Comparison of ENCODE assay signal across 8 cellular contexts in the genomic region with DNA sequence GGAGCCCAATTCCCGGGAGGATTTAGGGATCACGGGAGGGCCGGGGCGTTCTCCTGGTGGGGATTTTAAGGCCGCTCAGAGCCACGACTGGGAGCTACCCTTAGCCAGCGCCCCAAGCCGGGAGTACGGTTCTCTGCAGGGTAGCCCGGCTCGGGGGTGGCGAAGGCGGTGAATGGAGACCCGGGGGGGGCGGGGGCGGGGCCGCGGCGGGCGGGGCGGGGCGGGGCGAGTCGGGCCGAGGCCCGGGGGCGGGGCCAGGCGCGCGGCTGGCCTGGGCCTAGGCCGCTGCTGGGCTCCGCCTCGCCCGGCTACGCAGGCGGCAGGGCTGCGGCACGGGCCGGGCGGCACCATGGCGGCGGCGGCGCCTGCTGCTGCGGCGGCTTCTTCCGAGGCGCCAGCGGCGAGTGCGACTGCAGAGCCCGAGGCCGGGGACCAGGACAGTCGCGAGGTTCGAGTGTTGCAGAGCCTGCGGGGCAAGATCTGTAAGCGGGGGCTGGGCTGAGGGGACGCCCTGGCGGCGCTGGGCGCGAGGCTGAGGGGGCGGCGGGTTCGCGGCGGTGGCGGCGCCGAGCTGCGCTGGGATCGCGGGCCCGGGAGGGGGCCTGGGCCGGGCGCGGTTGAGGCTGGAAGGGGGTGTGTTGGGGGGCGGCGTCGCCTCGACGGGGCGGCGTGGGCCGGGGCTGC. TPM values are rescaled to one million over a fixed set of nuclear protein-coding genes. Genes with fewer than 3 reads are reported as not detected.
DNase-seq lines count a peak whose midpoint lies in the region; ATAC-seq and TF ChIP-seq lines count a peak whose summit lies in the region.

A gene with protein sequence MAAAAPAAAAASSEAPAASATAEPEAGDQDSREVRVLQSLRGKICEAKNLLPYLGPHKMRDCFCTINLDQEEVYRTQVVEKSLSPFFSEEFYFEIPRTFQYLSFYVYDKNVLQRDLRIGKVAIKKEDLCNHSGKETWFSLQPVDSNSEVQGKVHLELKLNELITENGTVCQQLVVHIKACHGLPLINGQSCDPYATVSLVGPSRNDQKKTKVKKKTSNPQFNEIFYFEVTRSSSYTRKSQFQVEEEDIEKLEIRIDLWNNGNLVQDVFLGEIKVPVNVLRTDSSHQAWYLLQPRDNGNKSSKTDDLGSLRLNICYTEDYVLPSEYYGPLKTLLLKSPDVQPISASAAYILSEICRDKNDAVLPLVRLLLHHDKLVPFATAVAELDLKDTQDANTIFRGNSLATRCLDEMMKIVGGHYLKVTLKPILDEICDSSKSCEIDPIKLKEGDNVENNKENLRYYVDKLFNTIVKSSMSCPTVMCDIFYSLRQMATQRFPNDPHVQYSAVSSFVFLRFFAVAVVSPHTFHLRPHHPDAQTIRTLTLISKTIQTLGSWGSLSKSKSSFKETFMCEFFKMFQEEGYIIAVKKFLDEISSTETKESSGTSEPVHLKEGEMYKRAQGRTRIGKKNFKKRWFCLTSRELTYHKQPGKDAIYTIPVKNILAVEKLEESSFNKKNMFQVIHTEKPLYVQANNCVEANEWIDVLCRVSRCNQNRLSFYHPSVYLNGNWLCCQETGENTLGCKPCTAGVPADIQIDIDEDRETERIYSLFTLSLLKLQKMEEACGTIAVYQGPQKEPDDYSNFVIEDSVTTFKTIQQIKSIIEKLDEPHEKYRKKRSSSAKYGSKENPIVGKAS (plus strand): TSS at position 293 of the 684 bp plus-strand sequence. CDS start 57 bp downstream, at position 350.

- H3K27ac ChIP-seq in BLaER1 treated with 17β-estradiol and CSF1 and Interleukin-3, amounts not matched to agents 10 nM and 100 nM, result peak within 1 kb of the TSS; percentile 87 to 96 (median 92)
- peak within 1 kb of the TSS; percentile 13 to 95 (median 85) for H3K27ac ChIP-seq in dorsolateral prefrontal cortex
- H3K27ac ChIP-seq in liver (ENCODE audit: low read depth in 1 of 2, low read length in 2 of 2), result peak within 1 kb of the TSS; percentile 94 to 97

- peak within 1 kb of the TSS; percentile 73 to 98 (median 90) for H3K4me2 ChIP-seq in BLaER1 treated with 17β-estradiol and CSF1 and Interleukin-3, amounts not matched to agents 10 nM and 100 nM

- H3K4me3 ChIP-seq in BLaER1 treated with 17β-estradiol and CSF1 and Interleukin-3, amounts not matched to agents 10 nM and 100 nM, result peak within 1 kb of the TSS; percentile 79 to 91 (median 88)
- H3K4me3 ChIP-seq in dorsolateral prefrontal cortex, result peak within 1 kb of the TSS; percentile 40 to 93 (median 82)
- peak within 1 kb of the TSS; percentile 73 to 99 (median 88) for H3K4me3 ChIP-seq in liver (ENCODE audit: low read depth in 1 of 3, low read length in 3 of 3)

- intact Hi-C loops in dorsolateral prefrontal cortex (cut with DNase I), result loop anchor here (5.0 to 10.0 kb wide), 2 partner anchors 248 to 390 kb away; a partner anchor contains a TSS

- ATAC-seq in HG03457 (IDR thresholded peaks at IDR 0.05; ENCODE audit: unreplicated experiment), result peak; percentile 55

- no peak for TF ChIP-seq RAD21 in liver (IDR thresholded peaks at IDR 0.05)

- peaks cover 0 to 24% (median 7%) of the 10 kb centered on the region in 11 experiments; a peak in 6 of 22 replicates for H3K36me3 ChIP-seq in BLaER1 treated with 17β-estradiol and CSF1 and Interleukin-3, amounts not matched to agents 10 nM and 100 nM
- H3K36me3 ChIP-seq in liver (ENCODE audit: control insufficient read depth in 4 of 4, insufficient read depth in 3 of 4, low read depth in 1 of 4, low read length in 3 of 4), result no peaks in the 10 kb centered on the region

- TF ChIP-seq CTCF in dorsolateral prefrontal cortex (IDR thresholded peaks at IDR 0.05 in 54 of 56, conservative IDR thresholded peaks at IDR 0.05 in 2 of 56; ENCODE audit: low read depth in 1 of 56, partially characterized antibody in 56 of 56) (no peak), liver (IDR thresholded peaks at IDR 0.05; ENCODE audit: low read depth, low read length, missing input control) (no peak)

- peak within 1 kb of the TSS; percentile 90 to 98 (median 94) for H3K9ac ChIP-seq in BLaER1 treated with 17β-estradiol and CSF1 and Interleukin-3, amounts not matched to agents 10 nM and 100 nM
- peak within 1 kb of the TSS; percentile 45 to 75 for H3K9ac ChIP-seq in liver (ENCODE audit: low read depth in 1 of 2, low read length in 2 of 2)

- peak; percentile 41 for DNase-seq in GM19240 (ENCODE audit: insufficient read length, low spot score)
- peak; percentile 66 for DNase-seq in NCI-H526 treated with DMSO at 0.1 percent for 48 hours (lab: John Stamatoyannopoulos, UW)
- peak; percentile 33 to 48 for DNase-seq in activated CD4-positive, alpha-beta T cell treated with anti-CD3 and anti-CD28 coated beads, Interleukin-2, amount 50 U/mL, for 24 hours (ENCODE audit: low read depth in 1 of 2, low spot score in 1 of 2)
- DNase-seq in dorsolateral prefrontal cortex, result peak; percentile 52 to 80 (median 76)
- peak; percentile 56 for DNase-seq in stimulated activated CD4-positive, alpha-beta T cell treated with anti-CD3 and anti-CD28 coated beads, Interleukin-4, amount 100 ng/mL, for 24 hours

- H3K9me3 ChIP-seq in BLaER1 treated with 17β-estradiol and CSF1 and Interleukin-3, amounts not matched to agents 10 nM and 100 nM (replicated peaks in 1 of 11), result peaks cover 0 to 31% (median 0%) of the 10 kb centered on the region in 11 experiments; a peak in 6 of 22 replicates
- H3K9me3 ChIP-seq in liver (ENCODE audit: control insufficient read depth in 4 of 4, low read length in 3 of 4), result no peaks in the 10 kb centered on the region

- peaks cover 19 to 41% (median 40%) of the 10 kb centered on the region in 11 experiments; a peak in 20 of 22 replicates for H4K20me1 ChIP-seq in BLaER1 treated with 17β-estradiol and CSF1 and Interleukin-3, amounts not matched to agents 10 nM and 100 nM

- WGBS in liver, result under 1% methylated on average over 86 of the region's 86 CpGs

- H3K27me3 ChIP-seq in BLaER1 treated with 17β-estradiol and CSF1 and Interleukin-3, amounts not matched to agents 10 nM and 100 nM, result peaks cover 0 to 7% (median 0%) of the 10 kb centered on the region in 11 experiments; a peak in 3 of 22 replicates
- H3K27me3 ChIP-seq in dorsolateral prefrontal cortex, result no peaks in the 10 kb centered on the region
- no peaks in the 10 kb centered on the region for H3K27me3 ChIP-seq in liver (ENCODE audit: control insufficient read depth in 4 of 4, insufficient read depth in 4 of 4, low read length in 3 of 4)

- H3K4me1 ChIP-seq in BLaER1 treated with 17β-estradiol and CSF1 and Interleukin-3, amounts not matched to agents 10 nM and 100 nM, result peaks cover 27 to 85% (median 65%) of the 10 kb centered on the region in 10 experiments
- H3K4me1 ChIP-seq in liver (ENCODE audit: control insufficient read depth in 4 of 4, insufficient read depth in 4 of 4, low read length in 3 of 4), result peaks cover 2 to 17% (median 12%) of the 10 kb centered on the region in 4 donors

TF ChIP-seq in liver, 16 proteins besides CTCF, POLR2A, EP300 and RAD21:
- TF ChIP-seq JUND (IDR thresholded peaks at IDR 0.05) (no peak), FOXA2 (IDR thresholded peaks at IDR 0.05) (no peak), HNF4A (conservative IDR thresholded peaks at IDR 0.05) (no peak), FOXA1 (IDR thresholded peaks at IDR 0.05) (no peak), HNF4G (IDR thresholded peaks at IDR 0.05) (no peak), EGR1 (IDR thresholded peaks at IDR 0.05; ENCODE audit: low read depth in 2 of 2) (no peak), NR2F2 (IDR thresholded peaks at IDR 0.05) (no peak), SP1 (IDR thresholded peaks at IDR 0.05) (no peak), TAF1 (conservative IDR thresholded peaks at IDR 0.05) (no peak), RXRA (IDR thresholded peaks at IDR 0.05) (no peak), GABPA (IDR thresholded peaks at IDR 0.05 in 1 of 2, conservative IDR thresholded peaks at IDR 0.05 in 1 of 2) (no peak), YY1 (IDR thresholded peaks at IDR 0.05) (no peak)
- TF ChIP-seq, protein P1, sequence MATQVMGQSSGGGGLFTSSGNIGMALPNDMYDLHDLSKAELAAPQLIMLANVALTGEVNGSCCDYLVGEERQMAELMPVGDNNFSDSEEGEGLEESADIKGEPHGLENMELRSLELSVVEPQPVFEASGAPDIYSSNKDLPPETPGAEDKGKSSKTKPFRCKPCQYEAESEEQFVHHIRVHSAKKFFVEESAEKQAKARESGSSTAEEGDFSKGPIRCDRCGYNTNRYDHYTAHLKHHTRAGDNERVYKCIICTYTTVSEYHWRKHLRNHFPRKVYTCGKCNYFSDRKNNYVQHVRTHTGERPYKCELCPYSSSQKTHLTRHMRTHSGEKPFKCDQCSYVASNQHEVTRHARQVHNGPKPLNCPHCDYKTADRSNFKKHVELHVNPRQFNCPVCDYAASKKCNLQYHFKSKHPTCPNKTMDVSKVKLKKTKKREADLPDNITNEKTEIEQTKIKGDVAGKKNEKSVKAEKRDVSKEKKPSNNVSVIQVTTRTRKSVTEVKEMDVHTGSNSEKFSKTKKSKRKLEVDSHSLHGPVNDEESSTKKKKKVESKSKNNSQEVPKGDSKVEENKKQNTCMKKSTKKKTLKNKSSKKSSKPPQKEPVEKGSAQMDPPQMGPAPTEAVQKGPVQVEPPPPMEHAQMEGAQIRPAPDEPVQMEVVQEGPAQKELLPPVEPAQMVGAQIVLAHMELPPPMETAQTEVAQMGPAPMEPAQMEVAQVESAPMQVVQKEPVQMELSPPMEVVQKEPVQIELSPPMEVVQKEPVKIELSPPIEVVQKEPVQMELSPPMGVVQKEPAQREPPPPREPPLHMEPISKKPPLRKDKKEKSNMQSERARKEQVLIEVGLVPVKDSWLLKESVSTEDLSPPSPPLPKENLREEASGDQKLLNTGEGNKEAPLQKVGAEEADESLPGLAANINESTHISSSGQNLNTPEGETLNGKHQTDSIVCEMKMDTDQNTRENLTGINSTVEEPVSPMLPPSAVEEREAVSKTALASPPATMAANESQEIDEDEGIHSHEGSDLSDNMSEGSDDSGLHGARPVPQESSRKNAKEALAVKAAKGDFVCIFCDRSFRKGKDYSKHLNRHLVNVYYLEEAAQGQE (IDR thresholded peaks at IDR 0.05), result no peak
- TF ChIP-seq, protein P2, sequence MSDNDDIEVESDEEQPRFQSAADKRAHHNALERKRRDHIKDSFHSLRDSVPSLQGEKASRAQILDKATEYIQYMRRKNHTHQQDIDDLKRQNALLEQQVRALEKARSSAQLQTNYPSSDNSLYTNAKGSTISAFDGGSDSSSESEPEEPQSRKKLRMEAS (IDR thresholded peaks at IDR 0.05), result no peak

RNA-seq across cellular contexts. Expression of the gene that starts here (rescaled TPM):
- total RNA-seq in dorsolateral prefrontal cortex (10 to 100 TPM; 19.8 to 49.0 (median 31.1) TPM), liver (1 to 10 TPM; 5.3 to 5.4 TPM)
- polyA plus RNA-seq in liver, result 1 to 10 TPM; 1.6 to 3.9 TPM

Comparison
In these comparisons a context has a peak if more than half of its experiments do, and no peak if none do; other contexts are left out.
1. Peak in every context shown above with its lines: DNase-seq, ATAC-seq, H3K4me3 ChIP-seq and H3K27ac ChIP-seq.